10 cellular contexts compared by ENCODE assay signal in genomic region chr1:8419172-8419571, GRCh38.
DNase-seq lines count a peak whose midpoint lies in the region; ATAC-seq and TF ChIP-seq lines count a peak whose summit lies in the region.
"Had no signal": no experiment of that assay in that cellular context is flagged by ENCODE, and none has a peak within 500 bp of the region (broad histone marks: within the 10 kb centered on the region; RNA-seq: fewer than 3 reads in every experiment).

No MANE protein-coding gene starts in this region.

- no peaks in the 10 kb centered on the region for H3F3A ChIP-seq in OCI-LY1 (ENCODE audit: insufficient read depth, low read length)
- peaks cover 22% of the 10 kb centered on the region for H3F3A ChIP-seq in SK-N-SH (replicated peaks; ENCODE audit: insufficient read depth)

- POLR2A ChIA-PET in SK-N-SH (lab: Yijun Ruan, JAX), result no interaction called here

- H3K4me1 ChIP-seq in BLaER1 (peaks cover 59% of the 10 kb centered on the region), OCI-LY1 (ENCODE audit: insufficient read depth, low read length, severe bottlenecking) (peaks cover 57% of the 10 kb centered on the region), fibroblast of lung (ENCODE audit: control insufficient read depth, extremely low read depth, insufficient read depth, low read length) (peaks cover 11% of the 10 kb centered on the region), parathyroid adenoma (peaks cover 19% of the 10 kb centered on the region), SK-N-SH (ENCODE audit: control insufficient read depth in 1 of 2, insufficient read depth in 2 of 2, low read depth in 1 of 2, low read length in 1 of 2) (peaks cover 21 to 28% of the 10 kb centered on the region in 2 experiments; a peak in 3 of 4 replicates)

- H4K20me1 ChIP-seq in BLaER1, result peaks cover 99% of the 10 kb centered on the region
- no peaks in the 10 kb centered on the region for H4K20me1 ChIP-seq in OCI-LY1 (ENCODE audit: insufficient read depth, low read length)
- H4K20me1 ChIP-seq in fibroblast of lung (ENCODE audit: control insufficient read depth, extremely low read depth, insufficient read depth, low read length), result no peaks in the 10 kb centered on the region
- peaks cover 19% of the 10 kb centered on the region; the same call in 1 of the 2 replicates for H4K20me1 ChIP-seq in SK-N-SH (ENCODE audit: insufficient read depth)

- no peak overlapping the region for H3K4me3 ChIP-seq in BLaER1
- peak overlapping the region; percentile 86 for H3K4me3 ChIP-seq in OCI-LY1 (ENCODE audit: low read depth, low read length, poor library complexity, severe bottlenecking)
- H3K4me3 ChIP-seq in fibroblast of lung (replicated peaks in 1 of 4; ENCODE audit: control extremely low read depth in 1 of 4, insufficient read depth in 1 of 4, low read depth in 3 of 4, low read length in 4 of 4), result peak overlapping the region in 3 of 4 experiments; percentile 8 to 93 (median 91)
- H3K4me3 ChIP-seq in parathyroid adenoma (ENCODE audit: low read depth, low read length), result peak overlapping the region; percentile 70
- no peak overlapping the region for H3K4me3 ChIP-seq in SK-N-SH (ENCODE audit: low read depth in 2 of 2, low read length in 1 of 2)

- no peak for ATAC-seq in GM19035 (IDR thresholded peaks at IDR 0.05; ENCODE audit: unreplicated experiment)

- peak overlapping the region; percentile 75 for H3K4me2 ChIP-seq in BLaER1
- peak overlapping the region; percentile 97 for H3K4me2 ChIP-seq in OCI-LY1 (ENCODE audit: low read length)
- peak overlapping the region; percentile 78 for H3K4me2 ChIP-seq in fibroblast of lung (ENCODE audit: extremely low read depth, insufficient read depth, low read length)
- peak overlapping the region; percentile 90 for H3K4me2 ChIP-seq in parathyroid adenoma (ENCODE audit: low read length)
- H3K4me2 ChIP-seq in SK-N-SH, result no peak overlapping the region

- no peaks in the 10 kb centered on the region for H3K27me3 ChIP-seq in BLaER1
- H3K27me3 ChIP-seq in OCI-LY1 (ENCODE audit: insufficient read depth, low read length), result no peaks in the 10 kb centered on the region
- H3K27me3 ChIP-seq in fibroblast of lung (ENCODE audit: control insufficient read depth, insufficient read depth, low read length), result no peaks in the 10 kb centered on the region
- no peaks in the 10 kb centered on the region for H3K27me3 ChIP-seq in parathyroid adenoma (ENCODE audit: control insufficient read depth, insufficient read depth, low read length)
- no peaks in the 10 kb centered on the region for H3K27me3 ChIP-seq in SK-N-SH (ENCODE audit: insufficient read depth)

- H3K4me1 Mint-ChIP-seq in osteocyte (ENCODE audit: unreplicated experiment), result peaks cover 14% of the 10 kb centered on the region

- H3K9me3 ChIP-seq in BLaER1 (no peaks in the 10 kb centered on the region), OCI-LY1 (ENCODE audit: low read length) (no peaks in the 10 kb centered on the region), fibroblast of lung (ENCODE audit: control insufficient read depth, insufficient read depth, low read depth, low read length) (no peaks in the 10 kb centered on the region), parathyroid adenoma (ENCODE audit: control insufficient read depth, low read length) (no peaks in the 10 kb centered on the region), SK-N-SH (no peaks in the 10 kb centered on the region)

- TF ChIP-seq RAD21 in SK-N-SH (IDR thresholded peaks at IDR 0.05; ENCODE audit: low read length), result no peak

- CTCF ChIA-PET in SK-N-SH (lab: Yijun Ruan, JAX), result interaction anchor here (0.8 to 1.9 kb wide), 2 partner anchors 11 to 24 kb away, joined by 3 to 11 read pairs; no protein-coding TSS in a partner anchor

- H3K9me3 Mint-ChIP-seq in osteocyte (ENCODE audit: unreplicated experiment), result no peaks in the 10 kb centered on the region

- no peak for TF ChIP-seq EP300 in SK-N-SH (IDR thresholded peaks at IDR 0.05; ENCODE audit: borderline replicate concordance in 1 of 2, low read depth in 1 of 2, low read length in 1 of 2)

- H3K9me2 ChIP-seq in OCI-LY1 (ENCODE audit: low read depth, low read length), result no peaks in the 10 kb centered on the region
- H3K9me2 ChIP-seq in SK-N-SH, result no peaks in the 10 kb centered on the region

- H3K27ac ChIP-seq in BLaER1 (no peak overlapping the region), OCI-LY1 (ENCODE audit: low read depth, low read length, poor library complexity, severe bottlenecking) (peak overlapping the region; percentile 88), fibroblast of lung (ENCODE audit: insufficient read depth, low read length) (no peak overlapping the region), parathyroid adenoma (no peak overlapping the region), SK-N-SH (ENCODE audit: low read depth in 2 of 2, low read length in 1 of 2) (no peak overlapping the region)

- no peak for TF ChIP-seq CTCF in OCI-LY1 (IDR thresholded peaks at IDR 0.05; ENCODE audit: low read length)
- no peak for TF ChIP-seq CTCF in fibroblast of lung (conservative IDR thresholded peaks at IDR 0.05 in 1 of 2, IDR thresholded peaks at IDR 0.05 in 1 of 2; ENCODE audit: low read depth in 1 of 2, low read length in 2 of 2)
- no peak for TF ChIP-seq CTCF in parathyroid adenoma (IDR thresholded peaks at IDR 0.05)
- no peak for TF ChIP-seq CTCF in osteocyte (IDR thresholded peaks at IDR 0.05)
- no peak for TF ChIP-seq CTCF in SK-N-SH (IDR thresholded peaks at IDR 0.05)

- no peak overlapping the region for H3K27ac Mint-ChIP-seq in osteocyte (ENCODE audit: unreplicated experiment)

- H3K9ac ChIP-seq in BLaER1 (no peak overlapping the region), OCI-LY1 (ENCODE audit: low read length) (peak overlapping the region; percentile 98), fibroblast of lung (ENCODE audit: insufficient read depth, low read length) (no peak overlapping the region), parathyroid adenoma (no peak overlapping the region), SK-N-SH (no peak overlapping the region)

- H3K36me3 Mint-ChIP-seq in osteocyte (ENCODE audit: unreplicated experiment), result peaks cover 25% of the 10 kb centered on the region

- no peak overlapping the region for H3K4me3 Mint-ChIP-seq in osteocyte (ENCODE audit: unreplicated experiment)

- peak in 1 of 2 donors; percentile 72 for DNase-seq in fibroblast of lung (ENCODE audit: low read depth in 2 of 2)
- DNase-seq in osteocyte (ENCODE audit: extremely low spot score, unreplicated experiment), result no peak
- DNase-seq in SK-N-SH, result no peak
- DNase-seq in activated CD4-positive, alpha-beta T cell treated with anti-CD3 and anti-CD28 coated beads for 48 hours, result no peak
- DNase-seq: activated CD8-positive, alpha-beta memory T cell treated with anti-CD3 and anti-CD28 coated beads, Interleukin-2, amount 50 U/mL, for 4 hours; nucleus accumbens had no signal

- H2AFZ ChIP-seq in OCI-LY1 (ENCODE audit: low read length) (no peak overlapping the region), fibroblast of lung (ENCODE audit: low read length) (no peak overlapping the region), parathyroid adenoma (no peak overlapping the region), SK-N-SH (ENCODE audit: low read depth) (no peak overlapping the region)

- H3K36me3 ChIP-seq in BLaER1 (peaks cover 64% of the 10 kb centered on the region), OCI-LY1 (ENCODE audit: insufficient read depth, low read length) (peaks cover 86% of the 10 kb centered on the region), fibroblast of lung (ENCODE audit: control insufficient read depth, insufficient read depth, low read length) (peaks cover 6% of the 10 kb centered on the region), parathyroid adenoma (ENCODE audit: control insufficient read depth, insufficient read depth, low read length) (no peaks in the 10 kb centered on the region), SK-N-SH (replicated peaks in 1 of 2; ENCODE audit: control insufficient read depth in 1 of 2, insufficient read depth in 2 of 2, low read length in 1 of 2) (peaks cover 51 to 55% of the 10 kb centered on the region in 2 experiments)

- WGBS in SK-N-SH (ENCODE audit: low lambda C conversion rate), result 98% methylated on average over 6 of the region's 6 CpGs

- no peaks in the 10 kb centered on the region for H3K27me3 Mint-ChIP-seq in osteocyte (ENCODE audit: unreplicated experiment)

- H3K79me2 ChIP-seq in OCI-LY1 (ENCODE audit: insufficient read depth, low read length) (peaks cover 92% of the 10 kb centered on the region), fibroblast of lung (ENCODE audit: control insufficient read depth, insufficient read depth, low read length) (peaks cover 83% of the 10 kb centered on the region), parathyroid adenoma (peaks cover 34% of the 10 kb centered on the region), SK-N-SH (ENCODE audit: insufficient read depth) (peaks cover 86% of the 10 kb centered on the region)

TF ChIP-seq in SK-N-SH, 30 proteins besides CTCF, POLR2A, EP300 and RAD21:
- TF ChIP-seq YY1 (IDR thresholded peaks at IDR 0.05; ENCODE audit: low read depth) (no peak), GABPA (IDR thresholded peaks at IDR 0.05; ENCODE audit: low read depth) (no peak), JUND (IDR thresholded peaks at IDR 0.05) (no peak), USF2 (IDR thresholded peaks at IDR 0.05; ENCODE audit: borderline replicate concordance, low read depth, low read length) (no peak), RXRA (IDR thresholded peaks at IDR 0.05; ENCODE audit: borderline replicate concordance, low read depth) (no peak)

Comparison
In these comparisons a context has a peak if more than half of its experiments do, and no peak if none do; other contexts are left out.
1. H3K4me3 ChIP-seq: peak in OCI-LY1 (single experiment), fibroblast of lung (3 of 4) and parathyroid adenoma (single experiment); none in BLaER1 (single experiment) and SK-N-SH (0 of 2).